Comparison of ENCODE assay signal across 25 cellular contexts in the genomic region with DNA sequence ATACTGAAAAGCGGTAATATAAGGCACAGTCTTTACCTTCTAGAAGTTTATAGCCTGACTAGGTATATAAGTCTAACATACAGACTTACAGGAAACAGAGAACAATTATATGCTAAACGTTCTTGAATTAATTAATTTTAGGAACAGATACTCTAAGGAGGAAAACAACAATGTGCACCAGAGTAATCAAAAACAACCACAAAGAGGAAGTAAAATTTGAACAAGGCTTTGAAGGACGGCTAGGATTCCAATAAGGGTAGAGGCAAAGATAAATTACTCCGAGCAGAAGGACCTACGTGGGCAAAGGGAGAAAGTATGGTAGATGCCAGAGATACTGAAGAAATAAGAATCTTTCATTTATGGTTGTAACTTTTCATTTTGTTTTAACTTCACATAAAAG. TPM values are rescaled to one million over a fixed set of nuclear protein-coding genes. Genes with fewer than 3 reads are reported as not detected.
DNase-seq lines count a peak whose midpoint lies in the region; ATAC-seq and TF ChIP-seq lines count a peak whose summit lies in the region.
"Had no signal": no experiment of that assay in that cellular context is flagged by ENCODE, and none has a peak within 500 bp of the region (broad histone marks: within the 10 kb centered on the region; RNA-seq: fewer than 3 reads in every experiment).

No MANE protein-coding gene starts in this region.

- H3K4me3 Mint-ChIP-seq in stimulated activated naive CD8-positive, alpha-beta T cell treated with anti-CD3 and anti-CD28 coated beads, Interleukin-15, Interleukin-2, amounts not matched to agents 100 ng/mL and 50 ng/mL, for 24 hours, result peak overlapping the region; percentile 24
- H3K4me3 Mint-ChIP-seq in activated naive CD8-positive, alpha-beta T cell, result peak overlapping the region; percentile 3
- H3K4me3 Mint-ChIP-seq: activated CD4-positive, alpha-beta memory T cell treated with anti-CD3 and anti-CD28 coated beads for 36 hours; CD4-positive, CD25-positive, alpha-beta regulatory T cell; immature natural killer cell; mesothelial cell of epicardium; nephron progenitor cell; T-cell; WTC11 had no signal

- no peak overlapping the region for H3K4me3 ChIP-seq in SK-N-SH (ENCODE audit: low read depth in 2 of 2, low read length in 1 of 2)
- H3K4me3 ChIP-seq: PC-9, right lobe of liver, upper lobe of right lung had no signal

- peaks cover 25% of the 10 kb centered on the region for H3K4me1 Mint-ChIP-seq in stimulated activated naive CD8-positive, alpha-beta T cell treated with anti-CD3 and anti-CD28 coated beads, Interleukin-15, Interleukin-2, amounts not matched to agents 100 ng/mL and 50 ng/mL, for 24 hours (ENCODE audit: low read depth)
- H3K4me1 Mint-ChIP-seq in activated naive CD8-positive, alpha-beta T cell (ENCODE audit: low read depth), result peaks cover 18% of the 10 kb centered on the region
- H3K4me1 Mint-ChIP-seq: mesothelial cell of epicardium, nephron progenitor cell, WTC11 had no signal

- H3K9me3 ChIP-seq in SK-N-SH, result no peaks in the 10 kb centered on the region
- H3K9me3 ChIP-seq: right lobe of liver, upper lobe of right lung had no signal

- no peak overlapping the region for H3K27ac ChIP-seq in SK-N-SH (ENCODE audit: low read depth in 2 of 2, low read length in 1 of 2)
- H3K27ac ChIP-seq: parathyroid adenoma, PC-9, right lobe of liver, upper lobe of right lung had no signal

- no peak overlapping the region for H2AFZ ChIP-seq in SK-N-SH (ENCODE audit: low read depth)
- H2AFZ ChIP-seq: parathyroid adenoma, PC-9 had no signal

- no peak for TF ChIP-seq EP300 in SK-N-SH (IDR thresholded peaks at IDR 0.05; ENCODE audit: borderline replicate concordance in 1 of 2, low read depth in 1 of 2, low read length in 1 of 2)

- POLR2A ChIA-PET in SK-N-SH (lab: Yijun Ruan, JAX), result no interaction called here

- H3K36me3 Mint-ChIP-seq in stimulated activated naive CD8-positive, alpha-beta T cell treated with anti-CD3 and anti-CD28 coated beads, Interleukin-15, Interleukin-2, amounts not matched to agents 100 ng/mL and 50 ng/mL, for 24 hours (ENCODE audit: low read depth), result no peaks in the 10 kb centered on the region
- H3K36me3 Mint-ChIP-seq in activated naive CD8-positive, alpha-beta T cell, result peaks cover 2% of the 10 kb centered on the region
- H3K36me3 Mint-ChIP-seq: activated CD4-positive, alpha-beta memory T cell treated with anti-CD3 and anti-CD28 coated beads for 36 hours; CD4-positive, CD25-positive, alpha-beta regulatory T cell; immature natural killer cell; mesothelial cell of epicardium; T-cell; WTC11 had no signal

- TF ChIP-seq CTCF in SK-N-SH (IDR thresholded peaks at IDR 0.05), result no peak

- no peak overlapping the region for H3K9ac ChIP-seq in SK-N-SH
- H3K9ac ChIP-seq: parathyroid adenoma had no signal

- no peaks in the 10 kb centered on the region for H4K20me1 ChIP-seq in SK-N-SH (ENCODE audit: insufficient read depth)

- TF ChIP-seq RAD21 in SK-N-SH (IDR thresholded peaks at IDR 0.05; ENCODE audit: low read length), result no peak

- H3K9me2 ChIP-seq in SK-N-SH, result no peaks in the 10 kb centered on the region

- H3K36me3 ChIP-seq in SK-N-SH (replicated peaks in 1 of 2; ENCODE audit: control insufficient read depth in 1 of 2, insufficient read depth in 2 of 2, low read length in 1 of 2), result no peaks in the 10 kb centered on the region
- H3K36me3 ChIP-seq: right lobe of liver, upper lobe of right lung had no signal

- H3K4me2 ChIP-seq in SK-N-SH, result no peak overlapping the region
- H3K4me2 ChIP-seq: PC-9 had no signal

- H3K4me1 ChIP-seq in SK-N-SH (ENCODE audit: control insufficient read depth in 1 of 2, insufficient read depth in 2 of 2, low read depth in 1 of 2, low read length in 1 of 2), result no peaks in the 10 kb centered on the region
- H3K4me1 ChIP-seq: parathyroid adenoma, right lobe of liver, upper lobe of right lung had no signal

- no peaks in the 10 kb centered on the region for H3K79me2 ChIP-seq in SK-N-SH (ENCODE audit: insufficient read depth)
- H3K79me2 ChIP-seq: parathyroid adenoma had no signal

- no peak for DNase-seq in stimulated activated naive CD8-positive, alpha-beta T cell treated with anti-CD3 and anti-CD28 coated beads, Interleukin-15, Interleukin-2, amounts not matched to agents 100 U/mL and 50 U/mL, for 24 hours
- DNase-seq in NOMO-1 treated with dmso at 0.1 percent for 144 hours (lab: John Stamatoyannopoulos, UW; ENCODE audit: unreplicated experiment) (peak; percentile 30), SK-N-SH (no peak), HK-2 (ENCODE audit: unreplicated experiment) (no peak)
- DNase-seq: activated CD4-positive, alpha-beta memory T cell treated with anti-CD3 and anti-CD28 coated beads for 36 hours; activated naive CD4-positive, alpha-beta T cell treated with Interleukin-2 at 50 U/mL for 16 hours; activated T-cell treated with anti-CD3 and anti-CD28 coated beads for 4 hours; CD4-positive, CD25-positive, alpha-beta regulatory T cell; H7; immature natural killer cell; MM.1S; NCI-H187 treated with DMSO at 0.1 percent for 48 hours; NCI-H69; nephron progenitor cell; PC-9; right lobe of liver; T-cell; upper lobe of right lung had no signal

- 40% methylated on average over 5 of the region's 5 CpGs for WGBS in SK-N-SH (ENCODE audit: low lambda C conversion rate)

- no peaks in the 10 kb centered on the region for H3F3A ChIP-seq in SK-N-SH (replicated peaks; ENCODE audit: insufficient read depth)

- ATAC-seq in stimulated activated naive CD8-positive, alpha-beta T cell treated with anti-CD3 and anti-CD28 coated beads, Interleukin-15, Interleukin-2, amounts not matched to agents 100 U/mL and 50 U/mL, for 24 hours, result no peak
- ATAC-seq in GM18858 (IDR thresholded peaks at IDR 0.05; ENCODE audit: unreplicated experiment), result no peak
- ATAC-seq: left lobe of liver, right lobe of liver, upper lobe of right lung, WTC11 had no signal

- CTCF ChIA-PET in SK-N-SH (lab: Yijun Ruan, JAX), result interaction anchor here (0.7 kb wide), 1 partner anchor 81 kb away, joined by 3 read pairs; no protein-coding TSS in a partner anchor

- no peaks in the 10 kb centered on the region for H3K27me3 ChIP-seq in SK-N-SH (ENCODE audit: insufficient read depth)
- H3K27me3 ChIP-seq: right lobe of liver had no signal

- H3K27ac Mint-ChIP-seq in stimulated activated naive CD8-positive, alpha-beta T cell treated with anti-CD3 and anti-CD28 coated beads, Interleukin-15, Interleukin-2, amounts not matched to agents 100 ng/mL and 50 ng/mL, for 24 hours, result peak overlapping the region; percentile 72
- H3K27ac Mint-ChIP-seq in activated naive CD8-positive, alpha-beta T cell, result peak overlapping the region; percentile 19
- H3K27ac Mint-ChIP-seq: activated CD4-positive, alpha-beta memory T cell treated with anti-CD3 and anti-CD28 coated beads for 36 hours; immature natural killer cell; mesothelial cell of epicardium; nephron progenitor cell; WTC11 had no signal

- no peaks in the 10 kb centered on the region for H3K9me3 Mint-ChIP-seq in stimulated activated naive CD8-positive, alpha-beta T cell treated with anti-CD3 and anti-CD28 coated beads, Interleukin-15, Interleukin-2, amounts not matched to agents 100 ng/mL and 50 ng/mL, for 24 hours
- no peaks in the 10 kb centered on the region for H3K9me3 Mint-ChIP-seq in activated naive CD8-positive, alpha-beta T cell (ENCODE audit: low read depth)
- H3K9me3 Mint-ChIP-seq: CD4-positive, CD25-positive, alpha-beta regulatory T cell; immature natural killer cell; mesothelial cell of epicardium; WTC11 had no signal

- H3K27me3 Mint-ChIP-seq in stimulated activated naive CD8-positive, alpha-beta T cell treated with anti-CD3 and anti-CD28 coated beads, Interleukin-15, Interleukin-2, amounts not matched to agents 100 ng/mL and 50 ng/mL, for 24 hours, result no peaks in the 10 kb centered on the region
- no peaks in the 10 kb centered on the region for H3K27me3 Mint-ChIP-seq in activated naive CD8-positive, alpha-beta T cell
- H3K27me3 Mint-ChIP-seq: activated CD4-positive, alpha-beta memory T cell treated with anti-CD3 and anti-CD28 coated beads for 36 hours; T-cell had no signal

TF ChIP-seq in SK-N-SH, 30 proteins besides CTCF, POLR2A, EP300 and RAD21 (continues in another document):
- TF ChIP-seq MEF2A (IDR thresholded peaks at IDR 0.05; ENCODE audit: borderline replicate concordance, low read depth) (no peak), EZH2phosphoT487 (IDR thresholded peaks at IDR 0.05; ENCODE audit: borderline replicate concordance, low read depth) (no peak), PBX3 (IDR thresholded peaks at IDR 0.05) (no peak), GATA2 (CRISPR knock-in tag; IDR thresholded peaks at IDR 0.05) (no peak)

RNA-seq across cellular contexts. Expression of gene ENTHD1, which starts 54.4 kb away (rescaled TPM):
- not detected in 2 replicates for polyA plus RNA-seq in SK-N-SH (2012; rRNA removed)
- not detected in 2 replicates for polyA plus RNA-seq in SK-N-SH (2012; cell fraction: cytosol; rRNA removed)
- polyA plus RNA-seq in SK-N-SH (2012; cell fraction: nucleus; rRNA removed), result not detected in 2 replicates
- polyA plus RNA-seq: immature natural killer cell had no signal
